Comparison of ENCODE assay signal across 8 cellular contexts in genomic region chr4:110516106-110516922, GRCh38. TPM values are rescaled to one million over a fixed set of nuclear protein-coding genes. Genes with fewer than 3 reads are reported as not detected.
DNase-seq lines count a peak whose midpoint lies in the region; ATAC-seq and TF ChIP-seq lines count a peak whose summit lies in the region.

No MANE protein-coding gene starts in this region.

- DNase-seq in COLO829 (ENCODE audit: low spot score) (peak; percentile 83), HK-2 (ENCODE audit: unreplicated experiment) (peak; percentile 53), Peyer's patch (peak; percentile 73 to 93 (median 76)), fibroblast of the aortic adventitia (ENCODE audit: low read depth) (peak; percentile 78), occipital lobe (lab: John Stamatoyannopoulos, UW) (peak; percentile 52), substantia nigra (lab: John Stamatoyannopoulos, UW) (peak in 34 of 49 donors; percentile 1 to 57 (median 24))
- DNase-seq in activated T-helper 1 cell treated with anti-CD3 and anti-CD28 coated beads, Interleukin-12 subunit alpha, Interleukin-12 subunit beta, Interleukin-2, Interleukin-4 antibody, amounts not matched to agents 30 ng/mL and 10 ng/mL and 1 ng/mL, durations not matched to agents 14 hours and 24 hours and 36 hours (ENCODE audit: low spot score): peak; percentile 60

- H3K4me3 Mint-ChIP-seq in activated T-helper 1 cell treated with anti-CD3 and anti-CD28 coated beads, Interleukin-12 subunit alpha, Interleukin-12 subunit beta, Interleukin-2, Interleukin-4 antibody, amounts not matched to agents 30 ng/mL and 10 ng/mL and 1 ng/mL, durations not matched to agents 14 hours and 24 hours and 36 hours: peak overlapping the region; percentile 83

- H3K27me3 Mint-ChIP-seq in activated T-helper 1 cell treated with anti-CD3 and anti-CD28 coated beads, Interleukin-12 subunit alpha, Interleukin-12 subunit beta, Interleukin-2, Interleukin-4 antibody, amounts not matched to agents 30 ng/mL and 10 ng/mL and 1 ng/mL, durations not matched to agents 14 hours and 24 hours and 36 hours (ENCODE audit: insufficient read depth): peaks cover 10% of the 10 kb centered on the region

- H3K27ac ChIP-seq in Peyer's patch: peak overlapping the region; percentile 7 to 66 (median 44)
- H3K27ac ChIP-seq in substantia nigra (ENCODE audit: low read depth, low read length, poor library complexity, severe bottlenecking): no peak overlapping the region

- intact Hi-C loops in activated T-helper 1 cell treated with anti-CD3 and anti-CD28 coated beads, Interleukin-12 subunit alpha, Interleukin-12 subunit beta, Interleukin-2, Interleukin-4 antibody, amounts not matched to agents 30 ng/mL and 10 ng/mL and 1 ng/mL, durations not matched to agents 14 hours and 24 hours and 36 hours (cut with micrococcal nuclease): loop anchor here (1.0 to 10.0 kb wide), 7 partner anchors 11 to 1094 kb away; partner anchors contain the start of gene ELOVL6

- TF ChIP-seq CTCF in Peyer's patch (IDR thresholded peaks at IDR 0.05) (peak; percentile 34 to 89 (median 77)), fibroblast of the aortic adventitia (IDR thresholded peaks at IDR 0.05; ENCODE audit: insufficient read depth, low read length) (peak; percentile 87)

- peaks cover 23% of the 10 kb centered on the region for H3K4me1 Mint-ChIP-seq in activated T-helper 1 cell treated with anti-CD3 and anti-CD28 coated beads, Interleukin-12 subunit alpha, Interleukin-12 subunit beta, Interleukin-2, Interleukin-4 antibody, amounts not matched to agents 30 ng/mL and 10 ng/mL and 1 ng/mL, durations not matched to agents 14 hours and 24 hours and 36 hours (ENCODE audit: low read depth)

- peak; percentile 93 for ATAC-seq in GM19463 (IDR thresholded peaks at IDR 0.05; ENCODE audit: unreplicated experiment)

- no peaks in the 10 kb centered on the region for H3K36me3 Mint-ChIP-seq in activated T-helper 1 cell treated with anti-CD3 and anti-CD28 coated beads, Interleukin-12 subunit alpha, Interleukin-12 subunit beta, Interleukin-2, Interleukin-4 antibody, amounts not matched to agents 30 ng/mL and 10 ng/mL and 1 ng/mL, durations not matched to agents 14 hours and 24 hours and 36 hours (ENCODE audit: low read depth)

- H3K4me1 ChIP-seq in Peyer's patch: no peaks in the 10 kb centered on the region

- no peaks in the 10 kb centered on the region for H3K9me3 ChIP-seq in Peyer's patch

- H3K9me3 Mint-ChIP-seq in activated T-helper 1 cell treated with anti-CD3 and anti-CD28 coated beads, Interleukin-12 subunit alpha, Interleukin-12 subunit beta, Interleukin-2, Interleukin-4 antibody, amounts not matched to agents 30 ng/mL and 10 ng/mL and 1 ng/mL, durations not matched to agents 14 hours and 24 hours and 36 hours: no peaks in the 10 kb centered on the region

- no peak for TF ChIP-seq POLR2A in Peyer's patch (IDR thresholded peaks at IDR 0.05)

- H3K4me3 ChIP-seq in Peyer's patch (peak overlapping the region; percentile 42 to 61 (median 48)), fibroblast of the aortic adventitia (ENCODE audit: low read depth, low read length) (peak overlapping the region; percentile 74)

- H3K27ac Mint-ChIP-seq in activated T-helper 1 cell treated with anti-CD3 and anti-CD28 coated beads, Interleukin-12 subunit alpha, Interleukin-12 subunit beta, Interleukin-2, Interleukin-4 antibody, amounts not matched to agents 30 ng/mL and 10 ng/mL and 1 ng/mL, durations not matched to agents 14 hours and 24 hours and 36 hours: peak overlapping the region; percentile 46

- no peaks in the 10 kb centered on the region for H3K27me3 ChIP-seq in Peyer's patch

- H3K36me3 ChIP-seq in Peyer's patch: peaks cover 0 to 14% (median 0%) of the 10 kb centered on the region in 3 donors

RNA-seq across cellular contexts. Expression of gene ENPEP, which starts 40.4 kb away (rescaled TPM):
- 100 to 1,000 TPM in 3 of 4 donors, 10 to 100 TPM in 1; 27.2 to 751 (median 412) TPM for total RNA-seq in Peyer's patch
- total RNA-seq in activated T-helper 1 cell treated with anti-CD3 and anti-CD28 coated beads, Interleukin-12 subunit alpha, Interleukin-12 subunit beta, Interleukin-2, Interleukin-4 antibody, amounts not matched to agents 30 ng/mL and 10 ng/mL and 1 ng/mL, durations not matched to agents 14 hours and 24 hours and 36 hours: 0.03 and 0.37 TPM in 2 replicates
- total RNA-seq in fibroblast of the aortic adventitia (ENCODE audit: low replicate concordance): 0.54 and 5.9 TPM in 2 replicates
- 0.78 TPM for total RNA-seq in occipital lobe

Comparison
In these comparisons a context has a peak if more than half of its experiments do, and no peak if none do; other contexts are left out.
1. DNase-seq: peak in every context shown above with its lines; median percentile 83 in COLO829; 78 in fibroblast of the aortic adventitia; 76 in Peyer's patch; 60 in activated T-helper 1 cell treated with anti-CD3 and anti-CD28 coated beads, Interleukin-12 subunit alpha, Interleukin-12 subunit beta, Interleukin-2, Interleukin-4 antibody, amounts not matched to agents 30 ng/mL and 10 ng/mL and 1 ng/mL, durations not matched to agents 14 hours and 24 hours and 36 hours; 53 in HK-2; 52 in occipital lobe; 24 in substantia nigra.